Comparison of ENCODE assay signal across 8 cellular contexts in the genomic region with DNA sequence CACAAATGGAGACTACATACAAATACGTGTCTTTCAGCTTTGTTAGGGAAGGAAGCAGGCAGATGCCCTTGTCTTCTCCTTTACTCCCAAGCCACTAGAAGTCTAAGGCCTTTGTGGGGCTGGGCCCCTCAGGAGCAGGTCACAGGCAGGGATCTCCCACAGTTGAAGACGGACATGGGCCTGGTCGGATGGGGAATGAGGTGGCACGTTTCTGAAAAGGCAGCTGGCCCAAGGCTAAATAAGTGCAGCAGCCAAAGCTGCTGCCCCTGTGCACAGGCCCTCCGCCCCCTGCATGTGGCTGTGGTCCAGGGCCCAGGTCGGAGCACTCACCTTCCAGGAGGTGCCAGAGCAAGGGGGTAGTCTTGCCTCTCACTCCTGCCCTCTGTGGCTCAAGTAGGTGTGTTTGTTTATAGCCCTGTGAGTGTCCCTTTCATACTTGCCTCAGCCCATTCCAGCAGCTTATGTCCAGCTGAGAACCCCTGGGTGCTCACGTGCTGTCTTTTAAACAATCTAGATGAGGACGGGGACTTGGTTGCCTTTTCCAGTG. TPM values are rescaled to one million over a fixed set of nuclear protein-coding genes. Genes with fewer than 3 reads are reported as not detected.
A peak's percentile ranks its signal among the peaks of the same experiment; 100 is the strongest.
DNase-seq lines count a peak whose midpoint lies in the region; ATAC-seq and TF ChIP-seq lines count a peak whose summit lies in the region.

No MANE protein-coding gene starts in this region.

- H2BK5ac ChIP-seq in IMR-90 (ENCODE audit: low read depth, low read length, poor library complexity, severe bottlenecking), result no peak overlapping the region

- H3K27me3 ChIP-seq in ACC112 (ENCODE audit: insufficient read depth, low read length) (no peaks in the 10 kb centered on the region), IMR-90 (ENCODE audit: control insufficient read depth, insufficient read depth, low read length) (no peaks in the 10 kb centered on the region)

- no TSS peak for BruUV-seq in IMR-90 (replicated peaks; lab: Mats Ljungman, UMichigan)

- H3K4me3 Mint-ChIP-seq in chondrocyte (ENCODE audit: unreplicated experiment), result peak overlapping the region; percentile 91
- peak overlapping the region; percentile 80 to 99 (median 95) for H3K4me3 Mint-ChIP-seq in naive B cell

- 62% methylated on average over 3 of the region's 8 CpGs; no CpG with 5 or more reads in 1 of the 2 experiments for WGBS in IMR-90 (ENCODE audit: extremely low coverage in 2 of 2, insufficient read length in 1 of 2), 2 experiments

- CTCF ChIA-PET in IMR-90 (lab: Yijun Ruan, JAX), result no interaction called here

- intact Hi-C loops in IMR-90 (cut with micrococcal nuclease), result loop anchor here (5.0 kb wide), 1 partner anchor 200 kb away; the partner anchor contains the start of gene HNRNPH1

- H2AK5ac ChIP-seq in IMR-90 (ENCODE audit: low read depth, low read length), result no peak overlapping the region

- TF ChIP-seq CTCF in IMR-90 (conservative IDR thresholded peaks at IDR 0.05; ENCODE audit: low read depth, low read length) (no peak), chondrocyte (IDR thresholded peaks at IDR 0.05) (no peak), GM13976 (IDR thresholded peaks at IDR 0.05; ENCODE audit: borderline replicate concordance, control extremely low read depth, extremely low read depth, insufficient read depth, missing control alignments) (no peak), omental fat pad (IDR thresholded peaks at IDR 0.05) (no peak)

- peaks cover 19 to 74% of the 10 kb centered on the region in 2 experiments for H3K79me1 ChIP-seq in IMR-90 (ENCODE audit: low read depth in 1 of 2, low read length in 2 of 2)

- H2BK120ac ChIP-seq in IMR-90 (ENCODE audit: low read depth, low read length), result no peak overlapping the region

- peak overlapping the region; percentile 96 for H3K27ac Mint-ChIP-seq in chondrocyte (ENCODE audit: unreplicated experiment)
- H3K27ac Mint-ChIP-seq in naive B cell, result peak overlapping the region in 5 of 6 donors; percentile 98 to 99 (median 99)

- H4K20me1 ChIP-seq in IMR-90 (ENCODE audit: insufficient read depth, low read length), result peaks cover 69% of the 10 kb centered on the region

- peak overlapping the region; percentile 38 for H2AK9ac ChIP-seq in IMR-90 (replicated peaks; ENCODE audit: low read depth, low read length, poor library complexity)

- H2BK15ac ChIP-seq in IMR-90 (ENCODE audit: low read depth, low read length), result no peak overlapping the region

- H3K4me1 Mint-ChIP-seq in chondrocyte (ENCODE audit: low read depth) (peaks cover 66% of the 10 kb centered on the region), naive B cell (peaks cover 37 to 59% (median 57%) of the 10 kb centered on the region in 3 donors)

- POLR2A ChIA-PET in IMR-90 (lab: Charles Lee; ENCODE audit: unreplicated experiment), result interaction anchor here (0.7 kb wide), 1 partner anchor 199 kb away, joined by 5 read pairs; the partner anchor contains the start of gene HNRNPH1

- TF ChIP-seq POLR2A in IMR-90 (IDR thresholded peaks at IDR 0.05; ENCODE audit: low read depth, low read length), result no peak

- H3K79me2 ChIP-seq in ACC112 (ENCODE audit: control insufficient read depth, insufficient read depth, low read length, unreplicated experiment), result peaks cover 56% of the 10 kb centered on the region

- no peak for TF ChIP-seq RAD21 in IMR-90 (IDR thresholded peaks at IDR 0.05; ENCODE audit: low read length)

- H3K4me3 ChIP-seq in ACC112 (ENCODE audit: low read depth, low read length), result peak overlapping the region; percentile 83
- H3K4me3 ChIP-seq in IMR-90 (ENCODE audit: insufficient read depth, low read depth, low read length), result peak overlapping the region; percentile 87

- dilution Hi-C loops in IMR-90 (cut with HindIII; ENCODE audit: low sequenced_read_pairs, unreplicated experiment), result no loop called here

- H3K4ac ChIP-seq in IMR-90 (ENCODE audit: low read depth, low read length), result no peak overlapping the region

- peaks cover 61% of the 10 kb centered on the region for H3K4me1 ChIP-seq in ACC112 (ENCODE audit: control insufficient read depth, insufficient read depth, low read length, unreplicated experiment)
- peaks cover 39% of the 10 kb centered on the region for H3K4me1 ChIP-seq in IMR-90 (ENCODE audit: control insufficient read depth, insufficient read depth, low read length)

- no peak overlapping the region for H4K8ac ChIP-seq in IMR-90 (ENCODE audit: low read depth in 2 of 2, low read length in 2 of 2)

- peak overlapping the region; percentile 46 for H3K23ac ChIP-seq in IMR-90 (ENCODE audit: low read depth, low read length)

- H3K36me3 ChIP-seq in ACC112 (ENCODE audit: insufficient read depth, low read length) (peaks cover 49% of the 10 kb centered on the region), IMR-90 (ENCODE audit: control insufficient read depth, insufficient read depth, low read length) (peaks cover 50% of the 10 kb centered on the region)

- H3K56ac ChIP-seq in IMR-90 (ENCODE audit: extremely low read depth, insufficient read depth, low read length), result no peak overlapping the region

- H3K18ac ChIP-seq in IMR-90 (ENCODE audit: low read depth, low read length), result no peak overlapping the region

- DNase-seq in IMR-90 (no peak), chondrocyte (ENCODE audit: low spot score) (no peak), naive B cell (no peak), GM13976 (ENCODE audit: low spot score) (no peak), cerebellum (ENCODE audit: low spot score) (no peak), HuH-7 (ENCODE audit: low spot score) (no peak), omental fat pad (ENCODE audit: low spot score) (no peak)

- H3K27me3 Mint-ChIP-seq in chondrocyte (ENCODE audit: low read depth) (no peaks in the 10 kb centered on the region), naive B cell (no peaks in the 10 kb centered on the region)

- H3K14ac ChIP-seq in IMR-90 (replicated peaks; ENCODE audit: low read depth, low read length), result peak overlapping the region; percentile 29; the same call in 1 of the 2 replicates

- H3K36me3 Mint-ChIP-seq in chondrocyte (ENCODE audit: low read depth) (peaks cover 21% of the 10 kb centered on the region), naive B cell (peaks cover 7 to 10% of the 10 kb centered on the region in 2 donors)

- H3K27ac ChIP-seq in ACC112 (ENCODE audit: low read depth, low read length) (peak overlapping the region; percentile 97; the same call in 1 of the 2 replicates), IMR-90 (ENCODE audit: insufficient read depth, low read length) (peak overlapping the region; percentile 5; the same call in 1 of the 2 replicates)

- no peak overlapping the region for H4K5ac ChIP-seq in IMR-90 (ENCODE audit: low read depth, low read length)

- in situ Hi-C loops in IMR-90 (cut with MboI; ENCODE audit: low sequenced_read_pairs) (no loop called here), GM13976 (cut with MboI; ENCODE audit: low sequenced_read_pairs, unreplicated experiment) (no loop called here)

- no peak for ATAC-seq in IMR-90 (ENCODE audit: low read depth)
- no peak for ATAC-seq in naive B cell (ENCODE audit: low read depth in 2 of 2)
- no peak for ATAC-seq in omental fat pad (ENCODE audit: low FRiP score)

- H3K9ac ChIP-seq in IMR-90 (ENCODE audit: low read depth, low read length), result peak overlapping the region; percentile 35

- H2AFZ ChIP-seq in ACC112 (ENCODE audit: low read length, unreplicated experiment) (no peak overlapping the region), IMR-90 (replicated peaks; ENCODE audit: low read length, poor library complexity) (peak overlapping the region; percentile 61)

- H3K9me1 ChIP-seq in IMR-90 (ENCODE audit: insufficient read depth, low read length), result peaks cover 36% of the 10 kb centered on the region

- H2BK20ac ChIP-seq in IMR-90 (ENCODE audit: low read depth, low read length), result no peak overlapping the region

- H3K4me2 ChIP-seq in IMR-90 (ENCODE audit: low read depth, low read length), result peak overlapping the region; percentile 95

- H3K9me3 Mint-ChIP-seq in chondrocyte (ENCODE audit: low read depth) (no peaks in the 10 kb centered on the region), naive B cell (no peaks in the 10 kb centered on the region)

- no peaks in the 10 kb centered on the region for H3K9me3 ChIP-seq in IMR-90 (ENCODE audit: control insufficient read depth, insufficient read depth, low read length)

- no peak overlapping the region for H4K91ac ChIP-seq in IMR-90 (ENCODE audit: insufficient read depth, low read depth, low read length)

TF ChIP-seq in IMR-90, 13 proteins besides CTCF, POLR2A, EP300 and RAD21 (continues in another document):
- TF ChIP-seq MXI1 (IDR thresholded peaks at IDR 0.05; ENCODE audit: borderline replicate concordance, low read depth, low read length), result no peak

RNA-seq across cellular contexts. Expression of gene SQSTM1, which starts 1.8 kb away (rescaled TPM):
- 168 and 184 TPM in 2 replicates for total RNA-seq in IMR-90 (2012; rRNA removed)
- 152 and 201 TPM in 2 replicates for polyA plus RNA-seq in IMR-90 (2012; rRNA removed)
- polyA plus RNA-seq in IMR-90 (2012; cell fraction: cytosol; rRNA removed), result 153 and 219 TPM in 2 replicates
- polyA plus RNA-seq in IMR-90 (2012; cell fraction: nucleus; rRNA removed; ENCODE audit: low replicate concordance), result 377 and 407 TPM in 2 replicates
- 219 to 297 TPM (median 296 TPM) in 3 replicates for total RNA-seq in chondrocyte
- 100 to 1,000 TPM; 177 to 246 (median 194) TPM for polyA plus RNA-seq in naive B cell (ENCODE audit: low read depth in 6 of 6)
- 53.8 TPM for total RNA-seq in cerebellum
- 100 to 1,000 TPM; 400 to 762 (median 566) TPM for total RNA-seq in omental fat pad

RNA-seq across cellular contexts. Expression of gene MGAT4B, which starts 15.9 kb away (rescaled TPM):
- total RNA-seq in IMR-90 (2012; rRNA removed) (53.9 and 73.7 TPM in 2 replicates), chondrocyte (135 to 144 TPM (median 142 TPM) in 3 replicates), cerebellum (56.1 TPM), omental fat pad (10 to 100 TPM; 67.6 to 90.1 (median 73.9) TPM)
- polyA plus RNA-seq in IMR-90 (2012; rRNA removed) (155 and 164 TPM in 2 replicates), naive B cell (ENCODE audit: low read depth in 6 of 6) (10 to 100 TPM in 3 of 6 donors, 1 to 10 TPM in 3; 6.2 to 17.3 (median 9.5) TPM)
- 148 and 266 TPM in 2 replicates for polyA plus RNA-seq in IMR-90 (2012; cell fraction: cytosol; rRNA removed)
- polyA plus RNA-seq in IMR-90 (2012; cell fraction: nucleus; rRNA removed; ENCODE audit: low replicate concordance), result 388 and 999 TPM in 2 replicates

RNA-seq across cellular contexts. Expression of gene LTC4S, which starts 28.7 kb away (rescaled TPM):
- not detected in 2 replicates for total RNA-seq in IMR-90 (2012; rRNA removed)
- 0.72 and 1.9 TPM in 2 replicates for polyA plus RNA-seq in IMR-90 (2012; rRNA removed)
- 1.3 and 3.2 TPM in 2 replicates for polyA plus RNA-seq in IMR-90 (2012; cell fraction: cytosol; rRNA removed)
- 2.3 and 12.6 TPM in 2 replicates for polyA plus RNA-seq in IMR-90 (2012; cell fraction: nucleus; rRNA removed; ENCODE audit: low replicate concordance)
- total RNA-seq in chondrocyte, result 1.2 to 1.7 TPM (median 1.3 TPM) in 3 replicates
- under 1 TPM in 3 of 6 donors, not detected in 3; 0.49 to 0.82 (median 0.63) TPM for polyA plus RNA-seq in naive B cell (ENCODE audit: low read depth in 6 of 6)
- total RNA-seq in cerebellum, result 2.7 TPM
- total RNA-seq in omental fat pad, result 10 to 100 TPM in 2 of 4 donors, 1 to 10 TPM in 2; 7.1 to 15.1 (median 12.0) TPM

RNA-seq across cellular contexts. Expression of gene MRNIP, which starts 36.1 kb away (rescaled TPM):
- 6.6 and 7.2 TPM in 2 replicates for total RNA-seq in IMR-90 (2012; rRNA removed)
- polyA plus RNA-seq in IMR-90 (2012; rRNA removed), result 20.3 and 24.7 TPM in 2 replicates
- 9.9 and 11.2 TPM in 2 replicates for polyA plus RNA-seq in IMR-90 (2012; cell fraction: cytosol; rRNA removed)
- polyA plus RNA-seq in IMR-90 (2012; cell fraction: nucleus; rRNA removed; ENCODE audit: low replicate concordance), result 140 and 168 TPM in 2 replicates
- 13.4 to 20.0 TPM (median 16.4 TPM) in 3 replicates for total RNA-seq in chondrocyte
- 10 to 100 TPM in 5 of 6 donors, 1 to 10 TPM in 1; 4.4 to 21.2 (median 16.6) TPM for polyA plus RNA-seq in naive B cell (ENCODE audit: low read depth in 6 of 6)
- total RNA-seq in cerebellum, result 33.9 TPM
- total RNA-seq in omental fat pad, result 10 to 100 TPM; 15.3 to 26.8 (median 17.7) TPM
